Comparison of ENCODE assay signal across 28 cellular contexts in genomic region chr14:69994002-69994401, GRCh38.
"Had no signal": no experiment of that assay in that cellular context is flagged by ENCODE, and none has a peak within 500 bp of the region (broad histone marks: within the 10 kb centered on the region; RNA-seq: fewer than 3 reads in every experiment).

No MANE protein-coding gene starts in this region.

- H3K27ac ChIP-seq: coronary artery, parathyroid adenoma, psoas muscle, stomach, tibial nerve, VCaP had no signal

- H3K4me3 Mint-ChIP-seq: activated T-helper 17 cell treated with anti-CD3 and anti-CD28 coated beads, Interleukin-2, amount 50 U/mL, for 72 hours; naive thymus-derived CD4-positive, alpha-beta T cell; stimulated activated naive B cell treated with anti-CD40 and anti-IgM and Interleukin-4, amounts not matched to agents 10 μg/mL and 1 μg/mL and 100 μg/mL, for 72 hours; T-helper 1 cell treated with Interleukin-12 subunit alpha and Interleukin-12 subunit beta and Interleukin-4 antibody, amounts not matched to agents 30 μg/mL and 1 μg/mL, for 36 hours had no signal

- H3K36me3 Mint-ChIP-seq: activated naive CD4-positive, alpha-beta T cell treated with anti-CD3 and anti-CD28 coated beads, Interleukin-2, amount 50 U/mL, for 72 hours; naive thymus-derived CD4-positive, alpha-beta T cell; stimulated activated naive B cell treated with anti-CD40 and anti-IgM and Interleukin-4, amounts not matched to agents 10 μg/mL and 1 μg/mL and 100 μg/mL, for 72 hours had no signal

- H3K36me3 ChIP-seq: stomach, tibial nerve had no signal

- H3K27me3 ChIP-seq: stomach, tibial nerve had no signal

- H3K4me1 ChIP-seq: parathyroid adenoma had no signal

- ATAC-seq: activated naive CD4-positive, alpha-beta T cell treated with anti-CD3 and anti-CD28 coated beads, Interleukin-2, amount 50 U/mL, for 72 hours; activated T-helper 17 cell treated with anti-CD3 and anti-CD28 coated beads, Interleukin-2, amount 50 U/mL, for 72 hours; esophagus mucosa; naive thymus-derived CD4-positive, alpha-beta T cell; psoas muscle; stimulated activated naive B cell treated with anti-CD40 and anti-IgM and Interleukin-4, amounts not matched to agents 10 μg/mL and 1 μg/mL and 100 μg/mL, for 72 hours had no signal

- FAIRE-seq: islet of Langerhans, TTC549 had no signal

- H3K4me1 Mint-ChIP-seq: activated T-helper 17 cell treated with anti-CD3 and anti-CD28 coated beads, Interleukin-2, amount 50 U/mL, for 72 hours; naive thymus-derived CD4-positive, alpha-beta T cell; stimulated activated naive B cell treated with anti-CD40 and anti-IgM and Interleukin-4, amounts not matched to agents 10 μg/mL and 1 μg/mL and 100 μg/mL, for 72 hours had no signal

- DNase-seq: activated CD4-positive, alpha-beta T cell treated with anti-CD3 and anti-CD28 coated beads for 4 hours; activated CD4-positive, alpha-beta T cell treated with anti-CD3 and anti-CD28 coated beads, Interleukin-2, amount 50 U/mL, for 4 hours; activated CD8-positive, alpha-beta memory T cell treated with anti-CD3 and anti-CD28 coated beads for 24 hours; activated naive CD4-positive, alpha-beta T cell; activated T-cell treated with anti-CD3 and anti-CD28 coated beads, Interleukin-2, amount 50 U/mL, for 1 hour; cerebellar nuclear complex; dorsolateral prefrontal cortex; foreskin melanocyte; midbrain; naive thymus-derived CD4-positive, alpha-beta T cell; nucleus accumbens; psoas muscle; stimulated activated CD4-positive, alpha-beta T cell treated with anti-CD3 and anti-CD28 coated beads, Interleukin-15, amount 100 ng/mL, for 24 hours; stimulated activated CD4-positive, alpha-beta T cell treated with anti-CD3 and anti-CD28 coated beads, Interleukin-2, amount 100 ng/mL, for 24 hours; stimulated activated naive B cell treated with anti-CD40 and anti-IgM and Interleukin-4, amounts not matched to agents 10 μg/mL and 1 μg/mL and 100 μg/mL, for 72 hours; stomach; SW 1271; T-helper 9 cell had no signal

- H2AFZ ChIP-seq: parathyroid adenoma had no signal

- H3K27ac Mint-ChIP-seq: activated naive CD4-positive, alpha-beta T cell treated with anti-CD3 and anti-CD28 coated beads, Interleukin-2, amount 50 U/mL, for 72 hours; activated T-helper 17 cell treated with anti-CD3 and anti-CD28 coated beads, Interleukin-2, amount 50 U/mL, for 72 hours; naive thymus-derived CD4-positive, alpha-beta T cell; stimulated activated naive B cell treated with anti-CD40 and anti-IgM and Interleukin-4, amounts not matched to agents 10 μg/mL and 1 μg/mL and 100 μg/mL, for 72 hours; T-helper 1 cell treated with Interleukin-12 subunit alpha and Interleukin-12 subunit beta and Interleukin-4 antibody, amounts not matched to agents 30 μg/mL and 1 μg/mL, for 36 hours had no signal

- H3K9me3 Mint-ChIP-seq: activated naive CD4-positive, alpha-beta T cell treated with anti-CD3 and anti-CD28 coated beads, Interleukin-2, amount 50 U/mL, for 72 hours; activated T-helper 17 cell treated with anti-CD3 and anti-CD28 coated beads, Interleukin-2, amount 50 U/mL, for 72 hours; naive thymus-derived CD4-positive, alpha-beta T cell; stimulated activated naive B cell treated with anti-CD40 and anti-IgM and Interleukin-4, amounts not matched to agents 10 μg/mL and 1 μg/mL and 100 μg/mL, for 72 hours; T-helper 1 cell treated with Interleukin-12 subunit alpha and Interleukin-12 subunit beta and Interleukin-4 antibody, amounts not matched to agents 30 μg/mL and 1 μg/mL, for 36 hours had no signal

- H3K9ac ChIP-seq: parathyroid adenoma had no signal

- H3K9me3 ChIP-seq: psoas muscle, stomach, tibial nerve had no signal

- H3K4me3 ChIP-seq: coronary artery, dorsolateral prefrontal cortex, psoas muscle, stomach, tibial nerve had no signal
